ENCODE assay signal across 12 cellular contexts in genomic region chr21:39316062-39316461, GRCh38. TPM values are rescaled to one million over a fixed set of nuclear protein-coding genes. Genes with fewer than 3 reads are reported as not detected.
A peak's percentile ranks its signal among the peaks of the same experiment; 100 is the strongest.
DNase-seq lines count a peak whose midpoint lies in the region; ATAC-seq and TF ChIP-seq lines count a peak whose summit lies in the region.
"Had no signal": no experiment of that assay in that cellular context is flagged by ENCODE, and none has a peak within 500 bp of the region (broad histone marks: within the 10 kb centered on the region; RNA-seq: fewer than 3 reads in every experiment).

No MANE protein-coding gene starts in this region.

- H3K9ac ChIP-seq in MM.1S (ENCODE audit: low read length), result no peak overlapping the region
- no peak overlapping the region for H3K9ac ChIP-seq in neural progenitor cell

- H3K9me3 ChIP-seq in MM.1S (replicated peaks; ENCODE audit: insufficient read depth, low read length) (no peaks in the 10 kb centered on the region), neural progenitor cell (ENCODE audit: low read depth) (no peaks in the 10 kb centered on the region)
- H3K9me3 ChIP-seq: gastroesophageal sphincter had no signal

- TF ChIP-seq CTCF in MM.1S (IDR thresholded peaks at IDR 0.05; ENCODE audit: low read length) (no peak), brain (conservative IDR thresholded peaks at IDR 0.05) (no peak), neural progenitor cell (IDR thresholded peaks at IDR 0.05) (no peak)

- H3K4me3 Mint-ChIP-seq in activated T-cell treated with anti-CD3 and anti-CD28 coated beads, Interleukin-2, amount 50 U/mL, for 4 hours, result peak overlapping the region; percentile 2
- H3K4me3 Mint-ChIP-seq in brain (peak overlapping the region in 4 of 5 experiments; percentile 9 to 67 (median 46)), neural progenitor cell (peak overlapping the region; percentile 3)
- H3K4me3 Mint-ChIP-seq: activated CD4-positive, alpha-beta T cell treated with anti-CD3 and anti-CD28 coated beads, Interleukin-2, amount 10 ng/mL, durations not matched to agents 7 days and 5 days had no signal

- H3K4me3 ChIP-seq in MM.1S (ENCODE audit: low read length) (no peak overlapping the region), neural progenitor cell (no peak overlapping the region)
- H3K4me3 ChIP-seq: gastroesophageal sphincter had no signal

- H3K4me2 ChIP-seq in MM.1S (ENCODE audit: low read depth, low read length) (no peak overlapping the region), neural progenitor cell (no peak overlapping the region)

- DNase-seq in activated T-cell treated with anti-CD3 and anti-CD28 coated beads, Interleukin-2, amount 50 U/mL, for 4 hours, result no peak
- no peak for DNase-seq in activated T-cell treated with anti-CD3 and anti-CD28 coated beads, Interleukin-2, amount 50 U/mL, for 48 hours
- peak; percentile 56 for DNase-seq in MM.1S
- DNase-seq in neural progenitor cell (ENCODE audit: low spot score), result no peak
- DNase-seq in HuH-7 (ENCODE audit: low spot score), result no peak
- DNase-seq: activated CD4-positive, alpha-beta T cell treated with anti-CD3 and anti-CD28 coated beads, Interleukin-2, amount 10 ng/mL, durations not matched to agents 7 days and 5 days; KG1; left cardiac atrium had no signal

- H3K79me2 ChIP-seq in MM.1S (ENCODE audit: low read length), result peaks cover 20% of the 10 kb centered on the region
- peaks cover 38% of the 10 kb centered on the region for H3K79me2 ChIP-seq in neural progenitor cell (ENCODE audit: low read depth)

- no peaks in the 10 kb centered on the region for H3K27me3 Mint-ChIP-seq in activated T-cell treated with anti-CD3 and anti-CD28 coated beads, Interleukin-2, amount 50 U/mL, for 4 hours (ENCODE audit: low read depth)
- peaks cover 7% of the 10 kb centered on the region for H3K27me3 Mint-ChIP-seq in brain
- peaks cover 10% of the 10 kb centered on the region for H3K27me3 Mint-ChIP-seq in neural progenitor cell (ENCODE audit: insufficient read depth, low read depth)
- H3K27me3 Mint-ChIP-seq: activated CD4-positive, alpha-beta T cell treated with anti-CD3 and anti-CD28 coated beads, Interleukin-2, amount 10 ng/mL, durations not matched to agents 7 days and 5 days had no signal

- peaks cover 20% of the 10 kb centered on the region for H3F3A ChIP-seq in MM.1S (ENCODE audit: insufficient read depth, low read length)
- peaks cover 9% of the 10 kb centered on the region for H3F3A ChIP-seq in neural progenitor cell (ENCODE audit: low read depth)

- H3K9me3 Mint-ChIP-seq in activated T-cell treated with anti-CD3 and anti-CD28 coated beads, Interleukin-2, amount 50 U/mL, for 4 hours, result no peaks in the 10 kb centered on the region
- peaks cover 0 to 4% (median 0%) of the 10 kb centered on the region in 5 experiments for H3K9me3 Mint-ChIP-seq in brain
- H3K9me3 Mint-ChIP-seq in neural progenitor cell, result no peaks in the 10 kb centered on the region
- H3K9me3 Mint-ChIP-seq: activated CD4-positive, alpha-beta T cell treated with anti-CD3 and anti-CD28 coated beads, Interleukin-2, amount 10 ng/mL, durations not matched to agents 7 days and 5 days had no signal

- H3K36me3 ChIP-seq in MM.1S (replicated peaks; ENCODE audit: insufficient read depth, low read length), result no peaks in the 10 kb centered on the region; the same call in 1 of the 2 replicates
- no peaks in the 10 kb centered on the region for H3K36me3 ChIP-seq in neural progenitor cell
- H3K36me3 ChIP-seq: gastroesophageal sphincter had no signal

- H3K4me1 ChIP-seq in MM.1S (ENCODE audit: low read length) (peaks cover 18% of the 10 kb centered on the region), neural progenitor cell (peaks cover 11% of the 10 kb centered on the region)

- peak overlapping the region in 3 of 5 experiments; percentile 18 to 61 (median 56) for H3K27ac Mint-ChIP-seq in brain
- H3K27ac Mint-ChIP-seq in neural progenitor cell, result no peak overlapping the region
- H3K27ac Mint-ChIP-seq: activated CD4-positive, alpha-beta T cell treated with anti-CD3 and anti-CD28 coated beads, Interleukin-2, amount 10 ng/mL, durations not matched to agents 7 days and 5 days had no signal

- peaks cover 4% of the 10 kb centered on the region for H3K36me3 Mint-ChIP-seq in activated T-cell treated with anti-CD3 and anti-CD28 coated beads, Interleukin-2, amount 50 U/mL, for 4 hours (ENCODE audit: insufficient read depth)
- H3K36me3 Mint-ChIP-seq in brain, result peaks cover 13% of the 10 kb centered on the region
- H3K36me3 Mint-ChIP-seq in neural progenitor cell, result peaks cover 18% of the 10 kb centered on the region

- H3K9me2 ChIP-seq in MM.1S (replicated peaks; ENCODE audit: insufficient read depth, low read length), result no peaks in the 10 kb centered on the region

- H3K4me1 Mint-ChIP-seq in activated T-cell treated with anti-CD3 and anti-CD28 coated beads, Interleukin-2, amount 50 U/mL, for 4 hours (ENCODE audit: low read depth), result peaks cover 31% of the 10 kb centered on the region
- peaks cover 31% of the 10 kb centered on the region for H3K4me1 Mint-ChIP-seq in brain
- peaks cover 12% of the 10 kb centered on the region for H3K4me1 Mint-ChIP-seq in neural progenitor cell

- H2AFZ ChIP-seq in MM.1S (ENCODE audit: low read length) (no peak overlapping the region), neural progenitor cell (replicated peaks) (no peak overlapping the region)

- H3K27me3 ChIP-seq in MM.1S (replicated peaks; ENCODE audit: insufficient read depth, low read length) (no peaks in the 10 kb centered on the region), neural progenitor cell (no peaks in the 10 kb centered on the region)
- H3K27me3 ChIP-seq: gastroesophageal sphincter had no signal

- H3K27ac ChIP-seq in MM.1S (ENCODE audit: low read length) (no peak overlapping the region), neural progenitor cell (no peak overlapping the region)

- ATAC-seq in activated T-cell treated with anti-CD3 and anti-CD28 coated beads, Interleukin-2, amount 50 U/mL, for 4 hours, result peak; percentile 18 to 31
- no peak for ATAC-seq in HG03025 (IDR thresholded peaks at IDR 0.05; ENCODE audit: low FRiP score, unreplicated experiment)
- ATAC-seq in GM21619 (IDR thresholded peaks at IDR 0.05; ENCODE audit: unreplicated experiment), result no peak
- ATAC-seq: gastroesophageal sphincter, left cardiac atrium had no signal

- no peaks in the 10 kb centered on the region for H4K20me1 ChIP-seq in MM.1S (ENCODE audit: insufficient read depth, low read length)
- peaks cover 12% of the 10 kb centered on the region for H4K20me1 ChIP-seq in neural progenitor cell (ENCODE audit: low read depth)

RNA-seq across cellular contexts. Expression of gene BRWD1, which starts 2.6 kb away (rescaled TPM):
- total RNA-seq in activated T-cell treated with anti-CD3 and anti-CD28 coated beads, Interleukin-2, amount 50 U/mL, for 4 hours, result 10 to 100 TPM; 17.3 to 24.7 (median 22.9) TPM
- polyA plus RNA-seq in brain (ENCODE audit: insufficient read depth, low read depth, low replicate concordance), result 19.7 TPM
- total RNA-seq in neural progenitor cell (ENCODE audit: low replicate concordance), result 85.0 and 130 TPM in 2 replicates

RNA-seq across cellular contexts. Expression of gene HMGN1, which starts 32.8 kb away (rescaled TPM):
- 100 to 1,000 TPM; 313 to 333 (median 321) TPM for total RNA-seq in activated T-cell treated with anti-CD3 and anti-CD28 coated beads, Interleukin-2, amount 50 U/mL, for 4 hours
- polyA plus RNA-seq in brain (ENCODE audit: insufficient read depth, low read depth, low replicate concordance), result 161 TPM
- total RNA-seq in neural progenitor cell (ENCODE audit: low replicate concordance), result 516 and 903 TPM in 2 replicates

Comparison
In these comparisons a context has a peak if more than half of its experiments do, and no peak if none do; other contexts are left out.
1. ATAC-seq: peak in activated T-cell treated with anti-CD3 and anti-CD28 coated beads, Interleukin-2, amount 50 U/mL, for 4 hours (2 of 2); none in HG03025 (single experiment) and GM21619 (single experiment).
2. Peak in every context shown above with its lines, with median percentiles within 50 percentile points of each other: H3K4me3 Mint-ChIP-seq.